Comparison of ENCODE assay signal across 8 cellular contexts in genomic region chr3:61936344-61936937, GRCh38.
DNase-seq lines count a peak whose midpoint lies in the region; ATAC-seq, FAIRE-seq and TF ChIP-seq lines count a peak whose summit lies in the region.

No MANE protein-coding gene starts in this region.

- no peaks in the 10 kb centered on the region for H3K36me3 Mint-ChIP-seq in activated CD8-positive, alpha-beta memory T cell treated with anti-CD3 and anti-CD28 coated beads, Interleukin-2, amount 10 ng/mL, durations not matched to agents 7 days and 5 days
- H3K36me3 Mint-ChIP-seq in astrocyte (ENCODE audit: low read depth, unreplicated experiment) (peaks cover 1% of the 10 kb centered on the region), nephron progenitor cell (ENCODE audit: low read depth) (peaks cover 44% of the 10 kb centered on the region)

- no peak overlapping the region for H3K9ac ChIP-seq in astrocyte (ENCODE audit: low read length)

- 74% methylated on average over 6 of the region's 6 CpGs for WGBS in suprapubic skin

- H3K36me3 ChIP-seq in astrocyte (ENCODE audit: insufficient read depth, low read length) = no peaks in the 10 kb centered on the region
- no peaks in the 10 kb centered on the region for H3K36me3 ChIP-seq in suprapubic skin

- ATAC-seq in activated CD8-positive, alpha-beta memory T cell treated with anti-CD3 and anti-CD28 coated beads, Interleukin-2, amount 10 ng/mL, durations not matched to agents 7 days and 5 days = no peak
- ATAC-seq in HG03442 (IDR thresholded peaks at IDR 0.05; ENCODE audit: unreplicated experiment) = peak; percentile 50
- no peak for ATAC-seq in GM21360 (IDR thresholded peaks at IDR 0.05; ENCODE audit: unreplicated experiment)
- ATAC-seq in GM21786 (IDR thresholded peaks at IDR 0.05; ENCODE audit: unreplicated experiment) = no peak

- CTCF ChIA-PET in activated CD8-positive, alpha-beta memory T cell treated with anti-CD3 and anti-CD28 coated beads, Interleukin-2, amount 10 ng/mL, durations not matched to agents 7 days and 5 days (lab: Charles Lee) = interaction anchor here (2.2 kb wide), 1 partner anchor 10 kb away, joined by 5 read pairs; no protein-coding TSS in a partner anchor

- FAIRE-seq in astrocyte (lab: Jason Lieb, UNC) = no peak

- H3K9me3 Mint-ChIP-seq in activated CD8-positive, alpha-beta memory T cell treated with anti-CD3 and anti-CD28 coated beads, Interleukin-2, amount 10 ng/mL, durations not matched to agents 7 days and 5 days (ENCODE audit: low read depth) = peaks cover 4% of the 10 kb centered on the region
- peaks cover 4% of the 10 kb centered on the region for H3K9me3 Mint-ChIP-seq in astrocyte (ENCODE audit: unreplicated experiment)
- H3K9me3 Mint-ChIP-seq in nephron progenitor cell = peaks cover 28% of the 10 kb centered on the region

- H3K27ac Mint-ChIP-seq in activated CD8-positive, alpha-beta memory T cell treated with anti-CD3 and anti-CD28 coated beads, Interleukin-2, amount 10 ng/mL, durations not matched to agents 7 days and 5 days = no peak overlapping the region
- H3K27ac Mint-ChIP-seq in astrocyte (ENCODE audit: unreplicated experiment) (no peak overlapping the region), nephron progenitor cell (no peak overlapping the region)

- H3K4me2 ChIP-seq in astrocyte (ENCODE audit: low read length) = no peak overlapping the region

- no peaks in the 10 kb centered on the region for H3K27me3 Mint-ChIP-seq in activated CD8-positive, alpha-beta memory T cell treated with anti-CD3 and anti-CD28 coated beads, Interleukin-2, amount 10 ng/mL, durations not matched to agents 7 days and 5 days
- no peaks in the 10 kb centered on the region for H3K27me3 Mint-ChIP-seq in astrocyte (ENCODE audit: low read depth, unreplicated experiment)
- peaks cover 5% of the 10 kb centered on the region for H3K27me3 Mint-ChIP-seq in nephron progenitor cell (ENCODE audit: low read depth, poor library complexity)

- H3K27me3 ChIP-seq in astrocyte (ENCODE audit: insufficient read depth, low read length) (no peaks in the 10 kb centered on the region), suprapubic skin (no peaks in the 10 kb centered on the region)

- H3K9me3 ChIP-seq in astrocyte (ENCODE audit: insufficient read depth, low read depth, low read length) (no peaks in the 10 kb centered on the region), suprapubic skin (no peaks in the 10 kb centered on the region)

- no peak overlapping the region for H3K4me3 Mint-ChIP-seq in activated CD8-positive, alpha-beta memory T cell treated with anti-CD3 and anti-CD28 coated beads, Interleukin-2, amount 10 ng/mL, durations not matched to agents 7 days and 5 days
- H3K4me3 Mint-ChIP-seq in astrocyte (ENCODE audit: unreplicated experiment) = no peak overlapping the region
- H3K4me3 Mint-ChIP-seq in nephron progenitor cell = no peak overlapping the region

- peak; percentile 52 for DNase-seq in activated CD8-positive, alpha-beta memory T cell treated with anti-CD3 and anti-CD28 coated beads, Interleukin-2, amount 50 U/mL, for 48 hours
- no peak for DNase-seq in activated CD8-positive, alpha-beta memory T cell treated with anti-CD3 and anti-CD28 coated beads, Interleukin-2, amount 10 ng/mL, durations not matched to agents 7 days and 5 days
- DNase-seq in astrocyte (ENCODE audit: low read depth) = no peak
- DNase-seq in nephron progenitor cell = peak; percentile 34
- DNase-seq in suprapubic skin (ENCODE audit: low spot score in 2 of 2) = no peak

- H3K4me1 Mint-ChIP-seq in activated CD8-positive, alpha-beta memory T cell treated with anti-CD3 and anti-CD28 coated beads, Interleukin-2, amount 10 ng/mL, durations not matched to agents 7 days and 5 days = no peaks in the 10 kb centered on the region
- H3K4me1 Mint-ChIP-seq in astrocyte (ENCODE audit: low read depth, unreplicated experiment) (no peaks in the 10 kb centered on the region), nephron progenitor cell (peaks cover 54% of the 10 kb centered on the region)

- TF ChIP-seq POLR2A in suprapubic skin (IDR thresholded peaks at IDR 0.05) = no peak

- H3K4me3 ChIP-seq in astrocyte (ENCODE audit: insufficient read depth, low read depth, low read length) (no peak overlapping the region), suprapubic skin (no peak overlapping the region)

- peak; percentile 42 for TF ChIP-seq CTCF in astrocyte (IDR thresholded peaks at IDR 0.05; ENCODE audit: insufficient read depth, low read depth, low read length)
- peak; percentile 46 for TF ChIP-seq CTCF in nephron progenitor cell (IDR thresholded peaks at IDR 0.05)
- TF ChIP-seq CTCF in suprapubic skin (IDR thresholded peaks at IDR 0.05) = no peak

- no peak for TF ChIP-seq EP300 in suprapubic skin (IDR thresholded peaks at IDR 0.05)

- H3K27ac ChIP-seq in astrocyte (ENCODE audit: low read depth, low read length) = no peak overlapping the region
- H3K27ac ChIP-seq in suprapubic skin = no peak overlapping the region

- no peak overlapping the region for H2AFZ ChIP-seq in astrocyte (ENCODE audit: low read depth, low read length)

- peaks cover 32% of the 10 kb centered on the region for H4K20me1 ChIP-seq in astrocyte (ENCODE audit: insufficient read depth, low read length)

- H3K4me1 ChIP-seq in astrocyte (ENCODE audit: insufficient read depth, low read length) = no peaks in the 10 kb centered on the region
- H3K4me1 ChIP-seq in suprapubic skin = peaks cover 4% of the 10 kb centered on the region

- H3K79me2 ChIP-seq in astrocyte (ENCODE audit: insufficient read depth, low read length) = no peaks in the 10 kb centered on the region

Comparison
In these comparisons a context has a peak if more than half of its experiments do, and no peak if none do; other contexts are left out.
1. DNase-seq: peak in activated CD8-positive, alpha-beta memory T cell treated with anti-CD3 and anti-CD28 coated beads, Interleukin-2, amount 50 U/mL, for 48 hours (single experiment) and nephron progenitor cell (single experiment); none in activated CD8-positive, alpha-beta memory T cell treated with anti-CD3 and anti-CD28 coated beads, Interleukin-2, amount 10 ng/mL, durations not matched to agents 7 days and 5 days (single experiment), astrocyte (single experiment) and suprapubic skin (0 of 2).
2. CTCF ChIP-seq: peak in astrocyte (single experiment) and nephron progenitor cell (single experiment); none in suprapubic skin (0 of 2).